24 cellular contexts compared by ENCODE assay signal in the genomic region with DNA sequence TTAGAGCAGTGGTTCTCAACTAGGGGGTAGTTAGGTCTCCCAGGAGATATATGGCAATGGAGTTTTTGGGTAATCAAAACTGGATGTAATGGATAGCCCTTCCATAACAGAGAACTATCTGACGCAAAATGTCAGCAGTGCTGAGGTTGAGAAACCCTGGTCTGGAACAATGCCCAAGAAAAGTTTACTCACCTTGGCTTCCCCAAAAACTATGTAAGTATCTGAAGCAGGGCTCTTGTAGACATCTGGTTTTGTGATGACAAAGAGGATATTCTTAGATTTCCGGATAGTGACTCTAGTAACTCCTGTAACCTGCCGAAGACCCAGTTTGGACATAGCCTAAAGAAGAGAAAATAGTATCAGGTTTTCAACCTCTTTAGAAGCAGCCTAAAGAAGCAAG. TPM values are rescaled to one million over a fixed set of nuclear protein-coding genes. Genes with fewer than 3 reads are reported as not detected.
A peak's percentile ranks its signal among the peaks of the same experiment; 100 is the strongest.
DNase-seq lines count a peak whose midpoint lies in the region; ATAC-seq and TF ChIP-seq lines count a peak whose summit lies in the region.
"Had no signal": no experiment of that assay in that cellular context is flagged by ENCODE, and none has a peak within 500 bp of the region (broad histone marks: within the 10 kb centered on the region; RNA-seq: fewer than 3 reads in every experiment).

No MANE protein-coding gene starts in this region.

- intact Hi-C loops in cardiac septum (cut with DNase I) = no loop called here
- intact Hi-C loops in activated CD8-positive, alpha-beta T cell treated with anti-CD3 and anti-CD28 coated beads for 36 hours (cut with micrococcal nuclease) = no loop called here

- peaks cover 33% of the 10 kb centered on the region for H3K36me3 ChIP-seq in cardiac muscle cell
- H3K36me3 ChIP-seq in upper lobe of left lung = peaks cover 31 to 62% (median 39%) of the 10 kb centered on the region in 4 donors

- TF ChIP-seq EP300 in upper lobe of left lung (IDR thresholded peaks at IDR 0.05) = no peak

- H3K4me1 Mint-ChIP-seq in activated CD8-positive, alpha-beta T cell treated with anti-CD3 and anti-CD28 coated beads for 36 hours (ENCODE audit: low read depth) = peaks cover 30% of the 10 kb centered on the region

- H3K27me3 ChIP-seq in cardiac muscle cell (no peaks in the 10 kb centered on the region), upper lobe of left lung (no peaks in the 10 kb centered on the region)

- ATAC-seq in upper lobe of left lung (ENCODE audit: low FRiP score in 2 of 2) = no peak
- no peak for ATAC-seq in activated CD8-positive, alpha-beta T cell treated with anti-CD3 and anti-CD28 coated beads for 36 hours
- ATAC-seq: A549, GM12878, HCT116, Panc1 had no signal

- no peak overlapping the region for H3K27ac Mint-ChIP-seq in activated CD8-positive, alpha-beta T cell treated with anti-CD3 and anti-CD28 coated beads for 36 hours

- no peak overlapping the region for H3K4me3 Mint-ChIP-seq in activated CD8-positive, alpha-beta T cell treated with anti-CD3 and anti-CD28 coated beads for 36 hours
- H3K4me3 Mint-ChIP-seq: CD4-positive, alpha-beta memory T cell had no signal

- CTCF ChIA-PET in activated CD8-positive, alpha-beta T cell treated with anti-CD3 and anti-CD28 coated beads for 36 hours (lab: Charles Lee) = interaction anchor here (1.5 kb wide), 1 partner anchor 9 kb away, joined by 4 read pairs; no protein-coding TSS in a partner anchor

- H3K4me1 ChIP-seq in cardiac muscle cell (ENCODE audit: low read depth) (no peaks in the 10 kb centered on the region), upper lobe of left lung (peaks cover 8 to 37% (median 15%) of the 10 kb centered on the region in 4 donors)

- peaks cover 57% of the 10 kb centered on the region for H3K36me3 Mint-ChIP-seq in activated CD8-positive, alpha-beta T cell treated with anti-CD3 and anti-CD28 coated beads for 36 hours (ENCODE audit: low read depth)

- H3K27me3 Mint-ChIP-seq in activated CD8-positive, alpha-beta T cell treated with anti-CD3 and anti-CD28 coated beads for 36 hours = no peaks in the 10 kb centered on the region
- H3K27me3 Mint-ChIP-seq: CD4-positive, alpha-beta memory T cell had no signal

- WGBS in upper lobe of left lung, 2 donors = 58 to 72% methylated on average over 3 of the region's 3 CpGs

- H3K4me3 ChIP-seq in cardiac muscle cell (no peak overlapping the region), upper lobe of left lung (no peak overlapping the region)
- H3K4me3 ChIP-seq: A549, GM12878 had no signal

- DNase-seq in cardiac muscle cell (ENCODE audit: low read depth in 1 of 2, low spot score in 1 of 2) (no peak), cardiac septum (ENCODE audit: low spot score) (no peak), fibroblast of gingiva (ENCODE audit: low read depth) (peak; percentile 18), upper lobe of left lung (no peak), HuH-7 (ENCODE audit: low spot score) (no peak)
- no peak for DNase-seq in activated CD8-positive, alpha-beta T cell treated with anti-CD3 and anti-CD28 coated beads for 36 hours
- DNase-seq: C1 segment of cervical spinal cord; CD4-positive, alpha-beta memory T cell; DMS 273 treated with DMSO at 0.1 percent for 48 hours; DMS79; EL; GDM1; NCI-H2029; NCI-H446; NCI-H524 treated with DMSO at 0.1 percent for 48 hours; NCI-H82; SIG-M5; SK-N-SH; SW 1271 had no signal

- no peaks in the 10 kb centered on the region for H3K9me3 Mint-ChIP-seq in activated CD8-positive, alpha-beta T cell treated with anti-CD3 and anti-CD28 coated beads for 36 hours
- H3K9me3 Mint-ChIP-seq: CD4-positive, alpha-beta memory T cell had no signal

- H3K9me3 ChIP-seq in cardiac muscle cell (ENCODE audit: low read depth) = no peaks in the 10 kb centered on the region
- no peaks in the 10 kb centered on the region for H3K9me3 ChIP-seq in upper lobe of left lung
- H3K9me3 ChIP-seq: A549, SK-N-SH had no signal

- TF ChIP-seq CTCF in cardiac muscle cell (IDR thresholded peaks at IDR 0.05; ENCODE audit: low read depth, low read length) (no peak), upper lobe of left lung (IDR thresholded peaks at IDR 0.05) (no peak)
- TF ChIP-seq CTCF in activated CD8-positive, alpha-beta T cell treated with anti-CD3 and anti-CD28 coated beads for 36 hours (IDR thresholded peaks at IDR 0.05) = no peak

- POLR2A ChIA-PET in activated CD8-positive, alpha-beta T cell treated with anti-CD3 and anti-CD28 coated beads for 36 hours (lab: Charles Lee) = interaction anchor here (0.7 to 1.8 kb wide), 5 partner anchors 10 to 56 kb away, joined by 3 to 4 read pairs (median 3); no protein-coding TSS in a partner anchor

- no peak for TF ChIP-seq POLR2A in upper lobe of left lung (IDR thresholded peaks at IDR 0.05)

- H3K27ac ChIP-seq in cardiac muscle cell (peak overlapping the region; percentile 30), upper lobe of left lung (peak overlapping the region in 2 of 4 donors; percentile 14 to 19)
- H3K27ac ChIP-seq: A549 had no signal

TF ChIP-seq in PFSK-1, 5 proteins besides CTCF, POLR2A, EP300 and RAD21:
- TF ChIP-seq FOXP2 (optimal IDR thresholded peaks at IDR 0.05; ENCODE audit: borderline replicate concordance, extremely low read depth, extremely low read length, insufficient read depth) (no peak), POLR2AphosphoS5 (IDR thresholded peaks at IDR 0.05; ENCODE audit: low read depth, low read length) (0 out of 2 replicates have a peak, but pooled peaks have one; percentile 22)
TF ChIP-seq in PFSK-1: peak in this region for 1.

RNA-seq across cellular contexts. Expression of gene NACA, which starts 11.8 kb away (rescaled TPM):
- 916 and 1,196 TPM in 2 replicates for total RNA-seq in cardiac muscle cell
- polyA plus RNA-seq in cardiac muscle cell = 871 and 891 TPM in 2 replicates
- 441 TPM for total RNA-seq in cardiac septum
- polyA plus RNA-seq in PFSK-1 (2012; ENCODE audit: insufficient read length, low read depth) = 1,287 TPM
- total RNA-seq in upper lobe of left lung = 100 to 1,000 TPM; 419 to 868 (median 611) TPM
- total RNA-seq in activated CD8-positive, alpha-beta T cell treated with anti-CD3 and anti-CD28 coated beads for 36 hours = 1,000 to 10,000 TPM; 1,203 to 1,221 TPM

RNA-seq across cellular contexts. Expression of gene PTGES3, which starts 25.3 kb away (rescaled TPM):
- 59.9 and 82.2 TPM in 2 replicates for total RNA-seq in cardiac muscle cell
- 210 and 262 TPM in 2 replicates for polyA plus RNA-seq in cardiac muscle cell
- total RNA-seq in cardiac septum = 121 TPM
- 196 TPM for polyA plus RNA-seq in PFSK-1 (2012; ENCODE audit: insufficient read length, low read depth)
- 100 to 1,000 TPM in 3 of 6 donors, 10 to 100 TPM in 3; 41.9 to 156 (median 105) TPM for total RNA-seq in upper lobe of left lung
- 100 to 1,000 TPM; 381 to 406 TPM for total RNA-seq in activated CD8-positive, alpha-beta T cell treated with anti-CD3 and anti-CD28 coated beads for 36 hours

RNA-seq across cellular contexts. Expression of gene PRIM1, which starts 38.8 kb away (rescaled TPM):
- total RNA-seq in cardiac muscle cell (6.0 and 9.9 TPM in 2 replicates), cardiac septum (2.0 TPM), upper lobe of left lung (10 to 100 TPM in 1 of 6 donors, 1 to 10 TPM in 5; 3.5 to 19.9 (median 8.4) TPM)
- 15.4 and 17.8 TPM in 2 replicates for polyA plus RNA-seq in cardiac muscle cell
- 7.6 TPM for polyA plus RNA-seq in PFSK-1 (2012; ENCODE audit: insufficient read length, low read depth)
- total RNA-seq in activated CD8-positive, alpha-beta T cell treated with anti-CD3 and anti-CD28 coated beads for 36 hours = 10 to 100 TPM; 80.3 to 86.7 TPM

RNA-seq across cellular contexts. Expression of gene HSD17B6, which starts 49.8 kb away (rescaled TPM):
- total RNA-seq in cardiac muscle cell = 0.53 and 1.9 TPM in 2 replicates
- polyA plus RNA-seq in cardiac muscle cell = 0.64 TPM in 1 of 2 replicates, not detected in the other
- total RNA-seq in cardiac septum = not detected
- polyA plus RNA-seq in PFSK-1 (2012; ENCODE audit: insufficient read length, low read depth) = 1.1 TPM
- 100 to 1,000 TPM in 2 of 6 donors, 10 to 100 TPM in 4; 45.2 to 123 (median 73.5) TPM for total RNA-seq in upper lobe of left lung
- total RNA-seq in activated CD8-positive, alpha-beta T cell treated with anti-CD3 and anti-CD28 coated beads for 36 hours = 1 to 10 TPM in 1 of 2 experiments, under 1 TPM in 1; 0.81 to 1.8 TPM
